10 cellular contexts compared by ENCODE assay signal in genomic region chr4:83320548-83320947, GRCh38. TPM values are rescaled to one million over a fixed set of nuclear protein-coding genes. Genes with fewer than 3 reads are reported as not detected.
A peak's percentile ranks its signal among the peaks of the same experiment; 100 is the strongest.
DNase-seq lines count a peak whose midpoint lies in the region; ATAC-seq and TF ChIP-seq lines count a peak whose summit lies in the region.
"Had no signal": no experiment of that assay in that cellular context is flagged by ENCODE, and none has a peak within 500 bp of the region (broad histone marks: within the 10 kb centered on the region; RNA-seq: fewer than 3 reads in every experiment).

No MANE protein-coding gene starts in this region.

- intact Hi-C loops in mucosa of descending colon (cut with DNase I, micrococcal nuclease), result no loop called here

- H3K27ac ChIP-seq in WERI-Rb-1, result no peak overlapping the region
- H3K27ac ChIP-seq: parathyroid adenoma had no signal

- H3K4me3 ChIP-seq in cardiac fibroblast (replicated peaks in 1 of 2; ENCODE audit: low read depth in 2 of 2, low read length in 2 of 2) (no peak overlapping the region), mucosa of descending colon (no peak overlapping the region), WERI-Rb-1 (ENCODE audit: low read depth, low read length) (no peak overlapping the region)

- peak; percentile 55 for DNase-seq in CD1c-positive myeloid dendritic cell (ENCODE audit: extremely low spot score)
- peak; percentile 46 for DNase-seq in NCI-H226
- peak; percentile 68 to 72 for DNase-seq in cardiac fibroblast (ENCODE audit: low read depth in 2 of 2)
- DNase-seq in mucosa of descending colon, result peak; percentile 23 to 69 (median 36)
- DNase-seq in stimulated activated naive CD4-positive, alpha-beta T cell (lab: John Stamatoyannopoulos, UW), result no peak
- DNase-seq in WERI-Rb-1, result no peak
- DNase-seq: NCI-H1092 had no signal

- H3K27me3 ChIP-seq in WERI-Rb-1 (ENCODE audit: insufficient read depth, low read depth, severe bottlenecking), result no peaks in the 10 kb centered on the region

- H3K36me3 ChIP-seq in mucosa of descending colon (ENCODE audit: low read depth) (no peaks in the 10 kb centered on the region), WERI-Rb-1 (no peaks in the 10 kb centered on the region; the same call in 1 of the 2 replicates)

- no peak for TF ChIP-seq CTCF in cardiac fibroblast (IDR thresholded peaks at IDR 0.05; ENCODE audit: low read depth, low read length)
- no peak for TF ChIP-seq CTCF in mucosa of descending colon (IDR thresholded peaks at IDR 0.05)
- TF ChIP-seq CTCF in WERI-Rb-1 (IDR thresholded peaks at IDR 0.05; ENCODE audit: low read depth, low read length), result no peak

- H3K9me3 ChIP-seq in mucosa of descending colon (no peaks in the 10 kb centered on the region), WERI-Rb-1 (ENCODE audit: severe bottlenecking) (no peaks in the 10 kb centered on the region)

- no peaks in the 10 kb centered on the region for H3K4me1 ChIP-seq in mucosa of descending colon (ENCODE audit: low read depth)
- H3K4me1 ChIP-seq: parathyroid adenoma had no signal

- ATAC-seq in mucosa of descending colon, result peak; percentile 57
- no peak for ATAC-seq in GM21526 (IDR thresholded peaks at IDR 0.05; ENCODE audit: low FRiP score, unreplicated experiment)
- ATAC-seq in HG02938 (IDR thresholded peaks at IDR 0.05; ENCODE audit: unreplicated experiment), result no peak

RNA-seq across cellular contexts. Expression of gene HPSE, which starts 14.1 kb away (rescaled TPM):
- 10 to 100 TPM in 2 of 3 donors, 1 to 10 TPM in 1; 6.9 to 17.2 (median 14.0) TPM for total RNA-seq in mucosa of descending colon

RNA-seq across cellular contexts. Expression of gene COQ2, which starts 36.0 kb away (rescaled TPM):
- total RNA-seq in mucosa of descending colon, result 10 to 100 TPM; 12.5 to 21.6 (median 18.1) TPM

Comparison
In these comparisons a context has a peak if more than half of its experiments do, and no peak if none do; other contexts are left out.
1. DNase-seq: peak in CD1c-positive myeloid dendritic cell (single experiment), NCI-H226 (single experiment), cardiac fibroblast (2 of 2) and mucosa of descending colon (3 of 3); none in stimulated activated naive CD4-positive, alpha-beta T cell (0 of 6) and WERI-Rb-1 (single experiment).